ENCODE assay signal across 21 cellular contexts in genomic region chr1:69776555-69776954, GRCh38.
"Had no signal": no experiment of that assay in that cellular context is flagged by ENCODE, and none has a peak within 500 bp of the region (broad histone marks: within the 10 kb centered on the region; RNA-seq: fewer than 3 reads in every experiment).

No MANE protein-coding gene starts in this region.

- H3K9me2 ChIP-seq: SK-N-SH had no signal

- H3K27me3 ChIP-seq: MG63 had no signal

- H3K9me3 ChIP-seq: MG63, SK-N-SH had no signal

- H3K36me3 ChIP-seq: MG63 had no signal

- H3K4me3 ChIP-seq: MG63 had no signal

- H3K4me2 ChIP-seq: SK-N-SH had no signal

- DNase-seq: Karpas-422, KG1, MG63, NCI-H1092, NCI-H1105 treated with DMSO at 0.1 percent for 48 hours, NCI-H1417 treated with DMSO at 0.1 percent for 48 hours, NCI-H146, NCI-H1694 treated with DMSO at 0.1 percent for 48 hours, NCI-H1930, NCI-H2081 treated with DMSO at 0.1 percent for 48 hours, NCI-H2171, NCI-H226, NCI-H446, NCI-H510A, NCI-H524 treated with DMSO at 0.1 percent for 48 hours, NCI-H69, NCI-H774, SHP77, SK-N-SH had no signal

- ATAC-seq: Panc1 had no signal

- H3K27ac ChIP-seq: RWPE1 had no signal
